1 cellular context compared by ENCODE assay signal in the genomic region with DNA sequence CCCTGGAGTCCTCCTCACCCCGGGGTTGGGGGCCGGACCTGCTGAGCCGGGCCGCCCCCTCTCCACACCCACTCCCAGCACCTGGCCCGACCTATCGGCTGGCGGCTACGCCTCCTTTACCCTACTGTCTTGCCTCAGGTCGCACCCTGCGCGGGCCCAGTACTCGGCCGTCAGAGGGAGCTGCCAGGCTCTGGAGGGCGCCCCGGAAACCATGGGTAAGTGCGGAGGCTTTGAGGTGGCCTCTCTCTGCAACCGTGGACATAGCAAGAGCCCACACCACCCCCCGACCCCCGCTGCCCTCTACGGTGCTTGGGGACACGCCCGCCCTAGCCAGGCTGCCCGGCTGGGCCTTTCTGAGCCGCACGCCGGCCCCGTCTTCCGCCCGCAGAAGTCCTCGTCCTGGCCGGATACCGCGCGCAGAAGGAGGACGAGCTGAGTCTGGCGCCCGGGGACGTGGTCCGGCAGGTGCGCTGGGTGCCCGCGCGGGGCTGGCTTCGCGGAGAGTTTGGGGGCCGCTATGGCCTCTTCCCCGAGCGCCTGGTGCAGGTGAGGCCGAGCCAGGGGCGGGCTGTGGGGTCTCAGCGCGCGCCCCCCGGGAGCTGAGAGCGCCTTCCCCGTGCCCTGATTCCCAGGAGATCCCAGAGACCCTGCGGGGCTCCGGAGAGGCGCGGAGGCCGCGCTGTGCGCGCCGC.
TF ChIP-seq lines count a peak whose summit lies in the region.

Gene SH3D21, plus strand, starts transcription at position 159 of the 692 bp plus-strand sequence. Its CDS starts 53 bp downstream, at position 212.

TF ChIP-seq in HepG2, 621 proteins besides CTCF, POLR2A, EP300 and RAD21 (continued from another document and continues in another):
- TF ChIP-seq ZNF292 (CRISPR knock-in tag; IDR thresholded peaks at IDR 0.05; ENCODE audit: borderline replicate concordance, low read depth) (no peak), ETV6 (CRISPR knock-in tag; conservative IDR thresholded peaks at IDR 0.05) (no peak), BRCA1 (CRISPR knock-in tag; IDR thresholded peaks at IDR 0.05) (no peak), SOX5 (CRISPR knock-in tag; IDR thresholded peaks at IDR 0.05; ENCODE audit: borderline replicate concordance) (no peak), NFE2 (CRISPR knock-in tag; IDR thresholded peaks at IDR 0.05) (no peak), ADNP (CRISPR knock-in tag; IDR thresholded peaks at IDR 0.05) (no peak), ZSCAN29 (CRISPR knock-in tag; conservative IDR thresholded peaks at IDR 0.05) (no peak), RARA (CRISPR knock-in tag; IDR thresholded peaks at IDR 0.05) (no peak; the same call in none of the 2 replicates), ZNF431 (CRISPR knock-in tag; IDR thresholded peaks at IDR 0.05; ENCODE audit: borderline replicate concordance, low read depth) (peak; percentile 69; the same call in 1 of the 2 replicates), NFATC3 (CRISPR knock-in tag; IDR thresholded peaks at IDR 0.05) (no peak), POGZ (CRISPR knock-in tag; IDR thresholded peaks at IDR 0.05) (no peak), KLF15 (CRISPR knock-in tag; IDR thresholded peaks at IDR 0.05; ENCODE audit: borderline replicate concordance) (no peak), ZNF256 (CRISPR knock-in tag; conservative IDR thresholded peaks at IDR 0.05) (no peak; the same call in 1 of the 2 replicates), ZHX1 (CRISPR knock-in tag; IDR thresholded peaks at IDR 0.05; ENCODE audit: low read depth) (no peak), CEBPG (CRISPR knock-in tag; IDR thresholded peaks at IDR 0.05) (no peak), NCOR1 (IDR thresholded peaks at IDR 0.05; ENCODE audit: borderline replicate concordance, low read length) (no peak), SAFB2 (CRISPR knock-in tag; IDR thresholded peaks at IDR 0.05; ENCODE audit: borderline replicate concordance, low read depth) (no peak), ZNF660 (CRISPR knock-in tag; IDR thresholded peaks at IDR 0.05; ENCODE audit: borderline replicate concordance, low read depth) (no peak), ATF7-NPFF (CRISPR knock-in tag; IDR thresholded peaks at IDR 0.05; ENCODE audit: low read depth) (peak; percentile 63; the same call in 1 of the 2 replicates), NFYB (CRISPR knock-in tag; IDR thresholded peaks at IDR 0.05) (no peak), PHB2 (IDR thresholded peaks at IDR 0.05; ENCODE audit: partially characterized antibody) (no peak), POLR2AphosphoS2 (IDR thresholded peaks at IDR 0.05; ENCODE audit: low read depth, low read length) (no peak), FOXA3 (CRISPR knock-in tag; IDR thresholded peaks at IDR 0.05) (no peak), ZNF800 (CRISPR knock-in tag; IDR thresholded peaks at IDR 0.05) (peak; percentile 88), ZFP62 (CRISPR knock-in tag; IDR thresholded peaks at IDR 0.05) (no peak), IRF2 (CRISPR knock-in tag; IDR thresholded peaks at IDR 0.05) (no peak), SP4 (CRISPR knock-in tag; IDR thresholded peaks at IDR 0.05) (no peak), HOXD1 (CRISPR knock-in tag; IDR thresholded peaks at IDR 0.05) (peak; percentile 37; the same call in 1 of the 2 replicates), ZNF672 (CRISPR knock-in tag; IDR thresholded peaks at IDR 0.05) (no peak), ZNF780A (CRISPR knock-in tag; IDR thresholded peaks at IDR 0.05) (no peak), CSRNP1 (CRISPR knock-in tag; IDR thresholded peaks at IDR 0.05) (peak; percentile 56; the same call in 1 of the 2 replicates), ZBTB38 (CRISPR knock-in tag; IDR thresholded peaks at IDR 0.05) (peak; percentile 64; the same call in 1 of the 2 replicates), ZNF816 (CRISPR knock-in tag; IDR thresholded peaks at IDR 0.05; ENCODE audit: borderline replicate concordance) (no peak), ZNF839 (CRISPR knock-in tag; IDR thresholded peaks at IDR 0.05; ENCODE audit: borderline replicate concordance) (no peak; the same call in 1 of the 2 replicates), SKI (IDR thresholded peaks at IDR 0.05; ENCODE audit: partially characterized antibody) (no peak), HNRNPUL1 (IDR thresholded peaks at IDR 0.05; ENCODE audit: low read depth, low read length) (no peak; the same call in 1 of the 2 replicates), NFKBIZ (CRISPR knock-in tag; IDR thresholded peaks at IDR 0.05) (no peak), ZZZ3 (CRISPR knock-in tag; IDR thresholded peaks at IDR 0.05; ENCODE audit: borderline replicate concordance) (no peak), KDM4B (CRISPR knock-in tag; IDR thresholded peaks at IDR 0.05) (no peak)
- TF ChIP-seq, protein P1, sequence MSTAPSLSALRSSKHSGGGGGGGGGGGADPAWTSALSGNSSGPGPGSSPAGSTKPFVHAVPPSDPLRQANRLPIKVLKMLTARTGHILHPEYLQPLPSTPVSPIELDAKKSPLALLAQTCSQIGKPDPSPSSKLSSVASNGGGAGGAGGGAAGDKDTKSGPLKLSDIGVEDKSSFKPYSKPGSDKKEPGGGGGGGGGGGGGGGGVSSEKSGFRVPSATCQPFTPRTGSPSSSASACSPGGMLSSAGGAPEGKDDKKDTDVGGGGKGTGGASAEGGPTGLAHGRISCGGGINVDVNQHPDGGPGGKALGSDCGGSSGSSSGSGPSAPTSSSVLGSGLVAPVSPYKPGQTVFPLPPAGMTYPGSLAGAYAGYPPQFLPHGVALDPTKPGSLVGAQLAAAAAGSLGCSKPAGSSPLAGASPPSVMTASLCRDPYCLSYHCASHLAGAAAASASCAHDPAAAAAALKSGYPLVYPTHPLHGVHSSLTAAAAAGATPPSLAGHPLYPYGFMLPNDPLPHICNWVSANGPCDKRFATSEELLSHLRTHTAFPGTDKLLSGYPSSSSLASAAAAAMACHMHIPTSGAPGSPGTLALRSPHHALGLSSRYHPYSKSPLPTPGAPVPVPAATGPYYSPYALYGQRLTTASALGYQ (CRISPR knock-in tag; IDR thresholded peaks at IDR 0.05): no peak
- TF ChIP-seq, protein P2, sequence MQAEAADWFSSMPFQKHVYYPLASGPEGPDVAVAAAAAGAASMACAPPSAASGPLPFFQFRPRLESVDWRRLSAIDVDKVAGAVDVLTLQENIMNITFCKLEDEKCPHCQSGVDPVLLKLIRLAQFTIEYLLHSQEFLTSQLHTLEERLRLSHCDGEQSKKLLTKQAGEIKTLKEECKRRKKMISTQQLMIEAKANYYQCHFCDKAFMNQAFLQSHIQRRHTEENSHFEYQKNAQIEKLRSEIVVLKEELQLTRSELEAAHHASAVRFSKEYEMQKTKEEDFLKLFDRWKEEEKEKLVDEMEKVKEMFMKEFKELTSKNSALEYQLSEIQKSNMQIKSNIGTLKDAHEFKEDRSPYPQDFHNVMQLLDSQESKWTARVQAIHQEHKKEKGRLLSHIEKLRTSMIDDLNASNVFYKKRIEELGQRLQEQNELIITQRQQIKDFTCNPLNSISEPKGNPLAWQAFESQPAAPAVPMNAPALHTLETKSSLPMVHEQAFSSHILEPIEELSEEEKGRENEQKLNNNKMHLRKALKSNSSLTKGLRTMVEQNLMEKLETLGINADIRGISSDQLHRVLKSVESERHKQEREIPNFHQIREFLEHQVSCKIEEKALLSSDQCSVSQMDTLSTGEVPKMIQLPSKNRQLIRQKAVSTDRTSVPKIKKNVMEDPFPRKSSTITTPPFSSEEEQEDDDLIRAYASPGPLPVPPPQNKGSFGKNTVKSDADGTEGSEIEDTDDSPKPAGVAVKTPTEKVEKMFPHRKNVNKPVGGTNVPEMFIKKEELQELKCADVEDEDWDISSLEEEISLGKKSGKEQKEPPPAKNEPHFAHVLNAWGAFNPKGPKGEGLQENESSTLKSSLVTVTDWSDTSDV (CRISPR knock-in tag; IDR thresholded peaks at IDR 0.05): no peak
- TF ChIP-seq, protein P3, sequence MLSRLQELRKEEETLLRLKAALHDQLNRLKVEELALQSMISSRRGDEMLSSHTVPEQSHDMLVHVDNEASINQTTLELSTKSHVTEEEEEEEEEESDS (CRISPR knock-in tag; IDR thresholded peaks at IDR 0.05; ENCODE audit: borderline replicate concordance): no peak
- TF ChIP-seq, protein P4, sequence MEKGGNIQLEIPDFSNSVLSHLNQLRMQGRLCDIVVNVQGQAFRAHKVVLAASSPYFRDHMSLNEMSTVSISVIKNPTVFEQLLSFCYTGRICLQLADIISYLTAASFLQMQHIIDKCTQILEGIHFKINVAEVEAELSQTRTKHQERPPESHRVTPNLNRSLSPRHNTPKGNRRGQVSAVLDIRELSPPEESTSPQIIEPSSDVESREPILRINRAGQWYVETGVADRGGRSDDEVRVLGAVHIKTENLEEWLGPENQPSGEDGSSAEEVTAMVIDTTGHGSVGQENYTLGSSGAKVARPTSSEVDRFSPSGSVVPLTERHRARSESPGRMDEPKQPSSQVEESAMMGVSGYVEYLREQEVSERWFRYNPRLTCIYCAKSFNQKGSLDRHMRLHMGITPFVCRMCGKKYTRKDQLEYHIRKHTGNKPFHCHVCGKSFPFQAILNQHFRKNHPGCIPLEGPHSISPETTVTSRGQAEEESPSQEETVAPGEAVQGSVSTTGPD (CRISPR knock-in tag; IDR thresholded peaks at IDR 0.05): no peak
- TF ChIP-seq, protein P5, sequence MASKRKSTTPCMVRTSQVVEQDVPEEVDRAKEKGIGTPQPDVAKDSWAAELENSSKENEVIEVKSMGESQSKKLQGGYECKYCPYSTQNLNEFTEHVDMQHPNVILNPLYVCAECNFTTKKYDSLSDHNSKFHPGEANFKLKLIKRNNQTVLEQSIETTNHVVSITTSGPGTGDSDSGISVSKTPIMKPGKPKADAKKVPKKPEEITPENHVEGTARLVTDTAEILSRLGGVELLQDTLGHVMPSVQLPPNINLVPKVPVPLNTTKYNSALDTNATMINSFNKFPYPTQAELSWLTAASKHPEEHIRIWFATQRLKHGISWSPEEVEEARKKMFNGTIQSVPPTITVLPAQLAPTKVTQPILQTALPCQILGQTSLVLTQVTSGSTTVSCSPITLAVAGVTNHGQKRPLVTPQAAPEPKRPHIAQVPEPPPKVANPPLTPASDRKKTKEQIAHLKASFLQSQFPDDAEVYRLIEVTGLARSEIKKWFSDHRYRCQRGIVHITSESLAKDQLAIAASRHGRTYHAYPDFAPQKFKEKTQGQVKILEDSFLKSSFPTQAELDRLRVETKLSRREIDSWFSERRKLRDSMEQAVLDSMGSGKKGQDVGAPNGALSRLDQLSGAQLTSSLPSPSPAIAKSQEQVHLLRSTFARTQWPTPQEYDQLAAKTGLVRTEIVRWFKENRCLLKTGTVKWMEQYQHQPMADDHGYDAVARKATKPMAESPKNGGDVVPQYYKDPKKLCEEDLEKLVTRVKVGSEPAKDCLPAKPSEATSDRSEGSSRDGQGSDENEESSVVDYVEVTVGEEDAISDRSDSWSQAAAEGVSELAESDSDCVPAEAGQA (IDR thresholded peaks at IDR 0.05; ENCODE audit: low read depth): no peak
- TF ChIP-seq, protein P5 (CRISPR knock-in tag; IDR thresholded peaks at IDR 0.05; ENCODE audit: borderline replicate concordance): no peak
